Comparison of ENCODE assay signal across 19 cellular contexts in the genomic region with DNA sequence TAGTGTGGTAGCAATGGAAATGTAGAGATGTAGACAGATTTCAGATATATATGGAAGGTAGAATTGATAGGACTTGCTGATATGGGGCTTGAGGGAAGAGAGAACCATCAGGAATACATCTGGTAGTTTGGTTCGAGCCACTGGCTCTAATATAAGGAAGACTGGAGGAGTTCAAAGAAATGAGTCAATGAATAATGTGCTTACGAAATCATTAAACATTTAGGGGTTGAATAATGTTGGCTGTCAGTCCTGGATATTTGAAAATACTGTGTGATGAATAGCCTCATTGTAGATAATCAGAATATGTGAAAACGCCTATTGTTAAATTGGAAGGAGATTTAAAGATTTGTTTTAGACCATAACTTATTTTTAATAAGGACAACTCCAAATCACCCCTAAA. TPM values are rescaled to one million over a fixed set of nuclear protein-coding genes. Genes with fewer than 3 reads are reported as not detected.
DNase-seq lines count a peak whose midpoint lies in the region; ATAC-seq, FAIRE-seq and TF ChIP-seq lines count a peak whose summit lies in the region.
"Had no signal": no experiment of that assay in that cellular context is flagged by ENCODE, and none has a peak within 500 bp of the region (broad histone marks: within the 10 kb centered on the region; RNA-seq: fewer than 3 reads in every experiment).

No MANE protein-coding gene starts in this region.

- H2AFZ ChIP-seq in OCI-LY7 (ENCODE audit: low read length) = no peak overlapping the region
- H2AFZ ChIP-seq: PC-9 had no signal

- H3K36me3 ChIP-seq in bronchial epithelial cell (ENCODE audit: control insufficient read depth, insufficient read depth, low read length) (no peaks in the 10 kb centered on the region), OCI-LY7 (ENCODE audit: insufficient read depth, low read length) (no peaks in the 10 kb centered on the region)
- H3K36me3 ChIP-seq: HAP-1 had no signal

- CTCF ChIA-PET in OCI-LY7 (lab: Charles Lee; ENCODE audit: unreplicated experiment) = no interaction called here

- H3K27me3 Mint-ChIP-seq in neural crest cell (ENCODE audit: low read depth) = no peaks in the 10 kb centered on the region

- H3K36me3 Mint-ChIP-seq in neural crest cell (ENCODE audit: low read depth) = no peaks in the 10 kb centered on the region

- peak overlapping the region; percentile 6 for H3K27ac Mint-ChIP-seq in neural crest cell (ENCODE audit: unreplicated experiment)
- H3K27ac Mint-ChIP-seq: CD4-positive, alpha-beta T cell had no signal

- no peak overlapping the region for H3K4me3 Mint-ChIP-seq in neural crest cell
- H3K4me3 Mint-ChIP-seq: CD4-positive, alpha-beta T cell had no signal

- H3K9me2 ChIP-seq in OCI-LY7 (ENCODE audit: insufficient read depth, low read length) = no peaks in the 10 kb centered on the region

- POLR2A ChIA-PET in OCI-LY7 (lab: Charles Lee) = no interaction called here

- no peaks in the 10 kb centered on the region for H3K9me3 Mint-ChIP-seq in neural crest cell
- H3K9me3 Mint-ChIP-seq: CD4-positive, alpha-beta T cell had no signal

- H3K27ac ChIP-seq in OCI-LY7 (ENCODE audit: low read depth, low read length, poor library complexity, severe bottlenecking) = no peak overlapping the region
- H3K27ac ChIP-seq: PC-9, RWPE1 had no signal

- no peaks in the 10 kb centered on the region for H3K4me1 ChIP-seq in OCI-LY7 (ENCODE audit: insufficient read depth, low read length, poor library complexity, severe bottlenecking)
- H3K4me1 ChIP-seq: HAP-1 had no signal

- intact Hi-C loops in OCI-LY7 (cut with micrococcal nuclease; ENCODE audit: unreplicated experiment) = no loop called here

- H3K4me1 Mint-ChIP-seq in neural crest cell = no peaks in the 10 kb centered on the region

- H3K9me3 ChIP-seq in OCI-LY7 (ENCODE audit: low read length) = peaks cover 6% of the 10 kb centered on the region; the same call in 1 of the 2 replicates
- H3K9me3 ChIP-seq: HAP-1 had no signal

- FAIRE-seq in bronchial epithelial cell (lab: Jason Lieb, UNC) (no peak), urothelium cell line (lab: Jason Lieb, UNC) (no peak)
- FAIRE-seq: HepG2 had no signal

- ATAC-seq in GM21528 (IDR thresholded peaks at IDR 0.05; ENCODE audit: low FRiP score, unreplicated experiment) = no peak
- ATAC-seq: HepG2 had no signal

- DNase-seq in GM03348 (ENCODE audit: low spot score) (peak; percentile 53), bronchial epithelial cell (ENCODE audit: low read depth) (peak; percentile 4), neural crest cell (ENCODE audit: low read depth, low spot score) (no peak), OCI-LY7 (ENCODE audit: low spot score) (no peak), NCI-H146 treated with DMSO at 0.1 percent for 48 hours (lab: John Stamatoyannopoulos, UW; ENCODE audit: unreplicated experiment) (no peak), urothelium cell line (ENCODE audit: low spot score) (no peak)
- DNase-seq: ACHN; CD4-positive, alpha-beta T cell; DMS53; KBM-7; NCI-H187; NCI-H2227 treated with DMSO at 0.1 percent for 48 hours; NCI-H524; NCI-H82; PC-9 had no signal

- BruUV-seq in OCI-LY7 (replicated peaks; lab: Mats Ljungman, UMichigan) = no TSS peak

- H4K20me1 ChIP-seq in OCI-LY7 (ENCODE audit: insufficient read depth, low read length) = no peaks in the 10 kb centered on the region

- H3K27me3 ChIP-seq in bronchial epithelial cell (ENCODE audit: control insufficient read depth, insufficient read depth, low read length) = no peaks in the 10 kb centered on the region

- H3K4me2 ChIP-seq in OCI-LY7 (ENCODE audit: low read length) = no peak overlapping the region
- H3K4me2 ChIP-seq: PC-9 had no signal

- TF ChIP-seq CTCF in bronchial epithelial cell (IDR thresholded peaks at IDR 0.05; ENCODE audit: insufficient read depth, low read length, severe bottlenecking) (no peak), neural crest cell (conservative IDR thresholded peaks at IDR 0.05) (no peak), OCI-LY7 (conservative IDR thresholded peaks at IDR 0.05; ENCODE audit: low read length) (no peak)

- H3K79me2 ChIP-seq in OCI-LY7 (ENCODE audit: insufficient read depth, low read depth, low read length) = no peaks in the 10 kb centered on the region

- H3K4me3 ChIP-seq in bronchial epithelial cell (ENCODE audit: low read depth, low read length) (no peak overlapping the region), OCI-LY7 (ENCODE audit: low read depth, low read length, poor library complexity, severe bottlenecking) (no peak overlapping the region)
- H3K4me3 ChIP-seq: HAP-1, PC-9 had no signal

RNA-seq across cellular contexts. Expression of gene SGCG, which starts 21.6 kb away (rescaled TPM):
- total RNA-seq in bronchial epithelial cell (1.2 and 2.1 TPM in 2 replicates), neural crest cell (not detected in 2 replicates), OCI-LY7 (2022) (not detected in 2 replicates)
- total RNA-seq in OCI-LY7 (2014; rRNA removed; shearing (Covaris generic)) = not detected in 2 replicates
- total RNA-seq: CD4-positive, alpha-beta T cell; HepG2; PC-9 had no signal

Comparison
In these comparisons a context has a peak if more than half of its experiments do, and no peak if none do; other contexts are left out.
1. DNase-seq: peak in GM03348 (single experiment) and bronchial epithelial cell (single experiment); none in neural crest cell (single experiment), OCI-LY7 (single experiment), NCI-H146 treated with DMSO at 0.1 percent for 48 hours (single experiment) and urothelium cell line (single experiment).